Comparison of ENCODE assay signal across 23 cellular contexts in genomic region chr1:229032455-229032854, GRCh38.
DNase-seq lines count a peak whose midpoint lies in the region; ATAC-seq, FAIRE-seq and TF ChIP-seq lines count a peak whose summit lies in the region.
"Had no signal": no experiment of that assay in that cellular context is flagged by ENCODE, and none has a peak within 500 bp of the region (broad histone marks: within the 10 kb centered on the region; RNA-seq: fewer than 3 reads in every experiment).

No MANE protein-coding gene starts in this region.

- CTCF ChIA-PET in SK-N-SH (lab: Yijun Ruan, JAX), result interaction anchor here (1.0 to 1.5 kb wide), 2 partner anchors 11 to 124 kb away, joined by 3 read pairs; no protein-coding TSS in a partner anchor

- ATAC-seq in SK-N-SH treated with all-trans-retinoic acid at 6 μM for 48 hours (no peak), sciatic nerve (peak; percentile 52), HG03520 (IDR thresholded peaks at IDR 0.05; ENCODE audit: unreplicated experiment) (no peak)
- ATAC-seq: activated CD8-positive, alpha-beta T cell treated with anti-CD3 and anti-CD28 coated beads for 36 hours; psoas muscle had no signal

- no peak for TF ChIP-seq EP300 in SK-N-SH (IDR thresholded peaks at IDR 0.05; ENCODE audit: borderline replicate concordance in 1 of 2, low read depth in 1 of 2, low read length in 1 of 2)

- POLR2A ChIA-PET in SK-N-SH (lab: Yijun Ruan, JAX), result no interaction called here

- H3K9me2 ChIP-seq in SK-N-SH, result no peaks in the 10 kb centered on the region

- TF ChIP-seq CTCF in SK-N-SH (IDR thresholded peaks at IDR 0.05) (no peak), astrocyte (IDR thresholded peaks at IDR 0.05; ENCODE audit: insufficient read depth, low read depth, low read length) (no peak), fibroblast of pulmonary artery (IDR thresholded peaks at IDR 0.05; ENCODE audit: low read length, missing control alignments) (no peak)

- H3F3A ChIP-seq in SK-N-SH (replicated peaks; ENCODE audit: insufficient read depth), result no peaks in the 10 kb centered on the region

- H4K20me1 ChIP-seq in SK-N-SH (ENCODE audit: insufficient read depth) (no peaks in the 10 kb centered on the region), astrocyte (ENCODE audit: insufficient read depth, low read length) (no peaks in the 10 kb centered on the region)

- H3K4me2 ChIP-seq in SK-N-SH (0 out of 2 replicates have a peak overlapping the region, but pooled peaks have one; percentile 17), astrocyte (ENCODE audit: low read length) (no peak overlapping the region)

- peak overlapping the region; percentile 38; the same call in 1 of the 2 replicates for H2AFZ ChIP-seq in SK-N-SH (ENCODE audit: low read depth)
- no peak overlapping the region for H2AFZ ChIP-seq in astrocyte (ENCODE audit: low read depth, low read length)

- no peak overlapping the region for H3K9ac ChIP-seq in SK-N-SH
- no peak overlapping the region for H3K9ac ChIP-seq in astrocyte (ENCODE audit: low read length)

- no peak overlapping the region for H3K4me3 Mint-ChIP-seq in astrocyte (ENCODE audit: unreplicated experiment)
- H3K4me3 Mint-ChIP-seq: activated CD8-positive, alpha-beta T cell treated with anti-CD3 and anti-CD28 coated beads for 36 hours; activated naive CD8-positive, alpha-beta T cell; central memory CD8-positive, alpha-beta T cell; stimulated activated naive CD8-positive, alpha-beta T cell treated with anti-CD3 and anti-CD28 coated beads, Interleukin-15, Interleukin-2, amounts not matched to agents 100 ng/mL and 50 ng/mL, for 24 hours had no signal

- no peaks in the 10 kb centered on the region for H3K79me2 ChIP-seq in SK-N-SH (ENCODE audit: insufficient read depth)
- H3K79me2 ChIP-seq in astrocyte (ENCODE audit: insufficient read depth, low read length), result no peaks in the 10 kb centered on the region

- H3K36me3 ChIP-seq in SK-N-SH (replicated peaks in 1 of 2; ENCODE audit: control insufficient read depth in 1 of 2, insufficient read depth in 2 of 2, low read length in 1 of 2), result no peaks in the 10 kb centered on the region
- H3K36me3 ChIP-seq in astrocyte (ENCODE audit: insufficient read depth, low read length), result no peaks in the 10 kb centered on the region
- H3K36me3 ChIP-seq: thoracic aorta, vagina had no signal

- 68% methylated on average over 1 of the region's 1 CpG for WGBS in SK-N-SH (ENCODE audit: low lambda C conversion rate)

- no peak overlapping the region for H3K27ac ChIP-seq in SK-N-SH (ENCODE audit: low read depth in 2 of 2, low read length in 1 of 2)
- H3K27ac ChIP-seq in astrocyte (ENCODE audit: low read depth, low read length), result no peak overlapping the region
- H3K27ac ChIP-seq: psoas muscle, SK-N-MC, thoracic aorta, vagina had no signal

- TF ChIP-seq RAD21 in SK-N-SH (IDR thresholded peaks at IDR 0.05; ENCODE audit: low read length), result no peak

- H3K4me1 ChIP-seq in SK-N-SH (ENCODE audit: control insufficient read depth in 1 of 2, insufficient read depth in 2 of 2, low read depth in 1 of 2, low read length in 1 of 2) (peaks cover 10 to 14% of the 10 kb centered on the region in 2 experiments; a peak in 2 of 4 replicates), astrocyte (ENCODE audit: insufficient read depth, low read length) (no peaks in the 10 kb centered on the region)
- H3K4me1 ChIP-seq: psoas muscle, vagina had no signal

- H3K27ac Mint-ChIP-seq in astrocyte (ENCODE audit: unreplicated experiment), result peak overlapping the region; percentile 41
- H3K27ac Mint-ChIP-seq: activated CD8-positive, alpha-beta T cell treated with anti-CD3 and anti-CD28 coated beads for 36 hours; activated naive CD8-positive, alpha-beta T cell; activated T-helper 2 cell treated with anti-CD3 and anti-CD28 coated beads, Interferon-gamma antibody, Interleukin-2, Interleukin-4, amounts not matched to agents 10 μg/mL and 5 μg/mL and 100 μg/mL, durations not matched to agents 14 hours and 24 hours and 36 hours; CD4-positive, CD25-positive, alpha-beta regulatory T cell; stimulated activated naive CD8-positive, alpha-beta T cell treated with anti-CD3 and anti-CD28 coated beads, Interleukin-15, Interleukin-2, amounts not matched to agents 100 ng/mL and 50 ng/mL, for 24 hours had no signal

- H3K4me1 Mint-ChIP-seq in astrocyte (ENCODE audit: low read depth, unreplicated experiment), result peaks cover 15% of the 10 kb centered on the region

- DNase-seq in SK-N-SH, result no peak
- DNase-seq in astrocyte (ENCODE audit: low read depth), result no peak
- DNase-seq in fibroblast of pulmonary artery (ENCODE audit: low read depth), result peak; percentile 63
- no peak for DNase-seq in sciatic nerve (ENCODE audit: low spot score)
- DNase-seq in OCI-M2 (lab: John Stamatoyannopoulos, UW; ENCODE audit: unreplicated experiment), result no peak
- DNase-seq in stimulated activated CD4-positive, alpha-beta T cell treated with anti-CD3 and anti-CD28 coated beads, Interleukin-4, amount 100 ng/mL, for 1 hour, result no peak
- DNase-seq: activated CD4-positive, alpha-beta T cell treated with anti-CD3 and anti-CD28 coated beads for 1 hour; activated CD8-positive, alpha-beta T cell treated with anti-CD3 and anti-CD28 coated beads for 36 hours; anterior cingulate cortex; CD4-positive, CD25-positive, alpha-beta regulatory T cell; NCI-H1105; NCI-H2029 treated with DMSO at 0.1 percent for 48 hours; occipital lobe; psoas muscle had no signal

- no peaks in the 10 kb centered on the region for H3K9me3 ChIP-seq in SK-N-SH
- H3K9me3 ChIP-seq in astrocyte (ENCODE audit: insufficient read depth, low read depth, low read length), result no peaks in the 10 kb centered on the region
- H3K9me3 ChIP-seq: psoas muscle, thoracic aorta, vagina had no signal

- H3K4me3 ChIP-seq in SK-N-SH (ENCODE audit: low read depth in 2 of 2, low read length in 1 of 2) (no peak overlapping the region), astrocyte (ENCODE audit: insufficient read depth, low read depth, low read length) (no peak overlapping the region), fibroblast of pulmonary artery (replicated peaks; ENCODE audit: low read depth, low read length) (no peak overlapping the region)
- H3K4me3 ChIP-seq: psoas muscle, SK-N-MC, thoracic aorta, vagina had no signal

- intact Hi-C loops in sciatic nerve (cut with DNase I), result no loop called here

- H3K27me3 Mint-ChIP-seq in astrocyte (ENCODE audit: low read depth, unreplicated experiment), result peaks cover 20% of the 10 kb centered on the region
- H3K27me3 Mint-ChIP-seq: activated CD8-positive, alpha-beta T cell treated with anti-CD3 and anti-CD28 coated beads for 36 hours; activated naive CD8-positive, alpha-beta T cell; CD4-positive, CD25-positive, alpha-beta regulatory T cell; central memory CD8-positive, alpha-beta T cell had no signal

- H3K36me3 Mint-ChIP-seq in astrocyte (ENCODE audit: low read depth, unreplicated experiment), result no peaks in the 10 kb centered on the region
- H3K36me3 Mint-ChIP-seq: activated naive CD8-positive, alpha-beta T cell; CD4-positive, CD25-positive, alpha-beta regulatory T cell had no signal

- H3K27me3 ChIP-seq in SK-N-SH (ENCODE audit: insufficient read depth) (no peaks in the 10 kb centered on the region), astrocyte (ENCODE audit: insufficient read depth, low read length) (peaks cover 13% of the 10 kb centered on the region)
- H3K27me3 ChIP-seq: vagina had no signal

- no peak for FAIRE-seq in astrocyte (lab: Jason Lieb, UNC)

- no peaks in the 10 kb centered on the region for H3K9me3 Mint-ChIP-seq in astrocyte (ENCODE audit: unreplicated experiment)
- H3K9me3 Mint-ChIP-seq: activated CD8-positive, alpha-beta T cell treated with anti-CD3 and anti-CD28 coated beads for 36 hours; activated T-helper 2 cell treated with anti-CD3 and anti-CD28 coated beads, Interferon-gamma antibody, Interleukin-2, Interleukin-4, amounts not matched to agents 10 μg/mL and 5 μg/mL and 100 μg/mL, durations not matched to agents 14 hours and 24 hours and 36 hours; central memory CD8-positive, alpha-beta T cell; stimulated activated naive CD8-positive, alpha-beta T cell treated with anti-CD3 and anti-CD28 coated beads, Interleukin-15, Interleukin-2, amounts not matched to agents 100 ng/mL and 50 ng/mL, for 24 hours had no signal

TF ChIP-seq in SK-N-SH, 30 proteins besides CTCF, POLR2A, EP300 and RAD21 (continues in another document):
- TF ChIP-seq PBX3 (IDR thresholded peaks at IDR 0.05) (no peak), CHD2 (IDR thresholded peaks at IDR 0.05; ENCODE audit: low read length, partially characterized antibody) (no peak)

TF ChIP-seq in SK-N-SH treated with all-trans-retinoic acid at 6 μM for 48 hours, 23 proteins besides CTCF, POLR2A, EP300 and RAD21 (continues in another document):
- no peak for TF ChIP-seq OSR1 (CRISPR knock-in tag; IDR thresholded peaks at IDR 0.05)
- TF ChIP-seq, protein P1, sequence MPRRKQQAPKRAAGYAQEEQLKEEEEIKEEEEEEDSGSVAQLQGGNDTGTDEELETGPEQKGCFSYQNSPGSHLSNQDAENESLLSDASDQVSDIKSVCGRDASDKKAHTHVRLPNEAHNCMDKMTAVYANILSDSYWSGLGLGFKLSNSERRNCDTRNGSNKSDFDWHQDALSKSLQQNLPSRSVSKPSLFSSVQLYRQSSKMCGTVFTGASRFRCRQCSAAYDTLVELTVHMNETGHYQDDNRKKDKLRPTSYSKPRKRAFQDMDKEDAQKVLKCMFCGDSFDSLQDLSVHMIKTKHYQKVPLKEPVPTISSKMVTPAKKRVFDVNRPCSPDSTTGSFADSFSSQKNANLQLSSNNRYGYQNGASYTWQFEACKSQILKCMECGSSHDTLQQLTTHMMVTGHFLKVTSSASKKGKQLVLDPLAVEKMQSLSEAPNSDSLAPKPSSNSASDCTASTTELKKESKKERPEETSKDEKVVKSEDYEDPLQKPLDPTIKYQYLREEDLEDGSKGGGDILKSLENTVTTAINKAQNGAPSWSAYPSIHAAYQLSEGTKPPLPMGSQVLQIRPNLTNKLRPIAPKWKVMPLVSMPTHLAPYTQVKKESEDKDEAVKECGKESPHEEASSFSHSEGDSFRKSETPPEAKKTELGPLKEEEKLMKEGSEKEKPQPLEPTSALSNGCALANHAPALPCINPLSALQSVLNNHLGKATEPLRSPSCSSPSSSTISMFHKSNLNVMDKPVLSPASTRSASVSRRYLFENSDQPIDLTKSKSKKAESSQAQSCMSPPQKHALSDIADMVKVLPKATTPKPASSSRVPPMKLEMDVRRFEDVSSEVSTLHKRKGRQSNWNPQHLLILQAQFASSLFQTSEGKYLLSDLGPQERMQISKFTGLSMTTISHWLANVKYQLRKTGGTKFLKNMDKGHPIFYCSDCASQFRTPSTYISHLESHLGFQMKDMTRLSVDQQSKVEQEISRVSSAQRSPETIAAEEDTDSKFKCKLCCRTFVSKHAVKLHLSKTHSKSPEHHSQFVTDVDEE (CRISPR knock-in tag; IDR thresholded peaks at IDR 0.05), result no peak
- TF ChIP-seq ARNTL (CRISPR knock-in tag; IDR thresholded peaks at IDR 0.05; ENCODE audit: borderline replicate concordance, low read depth), result no peak
- TF ChIP-seq ZC3H10 (CRISPR knock-in tag; IDR thresholded peaks at IDR 0.05), result no peak
- no peak for TF ChIP-seq PPARA (CRISPR knock-in tag; IDR thresholded peaks at IDR 0.05; ENCODE audit: borderline replicate concordance)
- TF ChIP-seq ESRRG (CRISPR knock-in tag; IDR thresholded peaks at IDR 0.05), result no peak
- TF ChIP-seq BACH2 (CRISPR knock-in tag; IDR thresholded peaks at IDR 0.05; ENCODE audit: borderline replicate concordance), result no peak
